Comparison of ENCODE assay signal across 2 cellular contexts in genomic region chr5:9544056-9544455, GRCh38.
TF ChIP-seq lines count a peak whose summit lies in the region.

No MANE protein-coding gene starts in this region.

TF ChIP-seq in K562, 482 proteins besides CTCF, POLR2A, EP300 and RAD21:
- TF ChIP-seq MCM7 (IDR thresholded peaks at IDR 0.05) (no peak), NRF1 (conservative IDR thresholded peaks at IDR 0.05 in 1 of 2, IDR thresholded peaks at IDR 0.05 in 1 of 2) (no peak)

TF ChIP-seq in HepG2, 621 proteins besides CTCF, POLR2A, EP300 and RAD21:
- TF ChIP-seq FOSL1 (CRISPR knock-in tag; IDR thresholded peaks at IDR 0.05; ENCODE audit: borderline replicate concordance), result no peak
- TF ChIP-seq SRF (IDR thresholded peaks at IDR 0.05; ENCODE audit: low read depth, low read length), result no peak
- TF ChIP-seq SIN3B (IDR thresholded peaks at IDR 0.05; ENCODE audit: low read length), result no peak
- TF ChIP-seq ATM (IDR thresholded peaks at IDR 0.05; ENCODE audit: borderline replicate concordance), result no peak
- TF ChIP-seq HIVEP1 (CRISPR knock-in tag; IDR thresholded peaks at IDR 0.05), result no peak
- TF ChIP-seq ELK4 (CRISPR knock-in tag; IDR thresholded peaks at IDR 0.05; ENCODE audit: borderline replicate concordance), result no peak
- TF ChIP-seq ZNF12 (CRISPR knock-in tag; IDR thresholded peaks at IDR 0.05), result no peak
- no peak for TF ChIP-seq ZNF678 (CRISPR knock-in tag; IDR thresholded peaks at IDR 0.05)
- no peak for TF ChIP-seq SALL2 (CRISPR knock-in tag; IDR thresholded peaks at IDR 0.05)
- TF ChIP-seq ZMAT3 (CRISPR knock-in tag; conservative IDR thresholded peaks at IDR 0.05), result no peak
TF ChIP-seq in HepG2: peak in this region for 0.
